ENCODE assay signal across 13 cellular contexts in the genomic region with DNA sequence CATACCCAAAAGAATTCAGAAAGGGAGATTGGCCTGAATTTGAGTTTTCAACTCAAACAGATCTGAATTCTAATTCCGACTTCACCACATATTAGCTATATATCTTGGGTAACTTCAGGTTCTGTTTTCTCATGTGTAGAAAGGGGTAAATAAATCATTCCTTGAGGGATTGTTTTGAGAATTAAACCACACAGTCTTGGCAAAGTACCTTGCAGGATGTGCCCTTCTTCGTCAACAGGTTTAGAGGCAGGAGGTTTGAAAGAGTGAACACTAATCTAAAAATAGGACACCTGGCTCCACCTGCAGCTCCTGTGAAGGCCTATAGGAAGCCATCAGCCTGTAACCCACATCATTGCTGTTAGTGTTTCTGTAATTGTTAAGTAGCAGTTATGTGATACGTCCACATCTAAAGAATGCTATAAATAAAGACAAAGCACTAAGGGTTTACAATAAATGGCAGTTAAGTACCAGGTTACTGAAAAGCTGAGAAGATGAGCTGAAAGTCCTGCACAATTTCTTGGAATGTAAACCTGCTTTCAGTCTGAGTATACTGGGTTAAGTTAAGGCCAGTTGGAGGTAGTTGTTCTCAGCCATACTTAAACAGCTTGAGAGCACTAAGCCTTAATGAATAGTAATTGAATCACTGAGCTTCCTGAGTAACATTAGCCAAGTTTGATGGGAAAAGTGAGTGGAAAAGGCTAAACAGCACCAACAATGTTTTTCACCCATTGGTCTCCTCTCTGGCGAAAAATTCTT. TPM values are rescaled to one million over a fixed set of nuclear protein-coding genes. Genes with fewer than 3 reads are reported as not detected.
DNase-seq lines count a peak whose midpoint lies in the region; ATAC-seq and TF ChIP-seq lines count a peak whose summit lies in the region.
"Had no signal": no experiment of that assay in that cellular context is flagged by ENCODE, and none has a peak within 500 bp of the region (broad histone marks: within the 10 kb centered on the region; RNA-seq: fewer than 3 reads in every experiment).

No MANE protein-coding gene starts in this region.

- WGBS in lower leg skin, 2 donors: 55 to 57% methylated on average over 4 of the region's 4 CpGs

- no peak for TF ChIP-seq CTCF in AG09309 (IDR thresholded peaks at IDR 0.05; ENCODE audit: control insufficient read depth, insufficient read depth, low read depth, low read length, missing control alignments)
- no peak for TF ChIP-seq CTCF in chondrocyte (IDR thresholded peaks at IDR 0.05)
- no peak for TF ChIP-seq CTCF in osteoblast (IDR thresholded peaks at IDR 0.05; ENCODE audit: extremely low read depth, low read depth, low read length)
- no peak for TF ChIP-seq CTCF in lower leg skin (IDR thresholded peaks at IDR 0.05)

- intact Hi-C loops in lower leg skin (cut with DNase I; ENCODE audit: low total_unique reads): no loop called here
- intact Hi-C loops in activated CD4-positive, alpha-beta T cell treated with anti-CD3 and anti-CD28 coated beads, Interleukin-2, amount 10 ng/mL, durations not matched to agents 24 days and 14 days (cut with micrococcal nuclease): no loop called here

- H3K4me1 Mint-ChIP-seq in chondrocyte (ENCODE audit: low read depth): peaks cover 78% of the 10 kb centered on the region
- peaks cover 11% of the 10 kb centered on the region for H3K4me1 Mint-ChIP-seq in activated CD4-positive, alpha-beta T cell treated with anti-CD3 and anti-CD28 coated beads, Interleukin-2, amount 10 ng/mL, durations not matched to agents 24 days and 14 days

- TF ChIP-seq POLR2A in lower leg skin (IDR thresholded peaks at IDR 0.05): no peak

- H3K4me1 ChIP-seq in osteoblast (ENCODE audit: insufficient read depth, low read length): peaks cover 70% of the 10 kb centered on the region

- no peaks in the 10 kb centered on the region for H3K9me3 ChIP-seq in osteoblast (ENCODE audit: low read depth, low read length)
- H3K9me3 ChIP-seq: adrenal gland, upper lobe of right lung had no signal

- H3K4me3 ChIP-seq in AG09309 (ENCODE audit: control insufficient read depth, low read depth, low read length): peak overlapping the region; percentile 65
- peak overlapping the region; percentile 80 for H3K4me3 ChIP-seq in osteoblast (ENCODE audit: insufficient read depth, low read length)
- no peak overlapping the region for H3K4me3 ChIP-seq in lower leg skin (ENCODE audit: low read depth, poor library complexity, severe bottlenecking)
- H3K4me3 ChIP-seq: adrenal gland had no signal

- no peaks in the 10 kb centered on the region for H3K27me3 Mint-ChIP-seq in chondrocyte (ENCODE audit: low read depth)
- peaks cover 2% of the 10 kb centered on the region for H3K27me3 Mint-ChIP-seq in activated CD4-positive, alpha-beta T cell treated with anti-CD3 and anti-CD28 coated beads, Interleukin-2, amount 10 ng/mL, durations not matched to agents 24 days and 14 days

- H3K4me2 ChIP-seq in osteoblast (ENCODE audit: insufficient read depth, low read length): peak overlapping the region; percentile 93

- peaks cover 17% of the 10 kb centered on the region for H3K36me3 Mint-ChIP-seq in chondrocyte (ENCODE audit: low read depth)
- H3K36me3 Mint-ChIP-seq in activated CD4-positive, alpha-beta T cell treated with anti-CD3 and anti-CD28 coated beads, Interleukin-2, amount 10 ng/mL, durations not matched to agents 24 days and 14 days (ENCODE audit: low read depth): no peaks in the 10 kb centered on the region

- ATAC-seq in HG03521 (IDR thresholded peaks at IDR 0.05; ENCODE audit: unreplicated experiment) (no peak), GM18861 (IDR thresholded peaks at IDR 0.05; ENCODE audit: unreplicated experiment) (no peak)

- H3K27ac Mint-ChIP-seq in chondrocyte (ENCODE audit: unreplicated experiment): peak overlapping the region; percentile 92
- no peak overlapping the region for H3K27ac Mint-ChIP-seq in activated CD4-positive, alpha-beta T cell treated with anti-CD3 and anti-CD28 coated beads, Interleukin-2, amount 10 ng/mL, durations not matched to agents 24 days and 14 days

- peaks cover 100% of the 10 kb centered on the region for H3K79me2 ChIP-seq in osteoblast (ENCODE audit: insufficient read depth, low read length)

- H3K9me3 Mint-ChIP-seq in chondrocyte (ENCODE audit: low read depth): no peaks in the 10 kb centered on the region
- no peaks in the 10 kb centered on the region for H3K9me3 Mint-ChIP-seq in activated CD4-positive, alpha-beta T cell treated with anti-CD3 and anti-CD28 coated beads, Interleukin-2, amount 10 ng/mL, durations not matched to agents 24 days and 14 days
- H3K9me3 Mint-ChIP-seq: H9 had no signal

- H3K36me3 ChIP-seq in osteoblast (ENCODE audit: insufficient read depth, low read length): peaks cover 76% of the 10 kb centered on the region
- H3K36me3 ChIP-seq: adrenal gland, upper lobe of right lung had no signal

- DNase-seq in AG09309 (ENCODE audit: low read depth): no peak
- peak; percentile 25 for DNase-seq in NCI-H1436 treated with DMSO at 0.1 percent for 48 hours (lab: John Stamatoyannopoulos, UW)
- no peak for DNase-seq in chondrocyte (ENCODE audit: low spot score)
- DNase-seq in osteoblast (ENCODE audit: insufficient read length, low spot score, missing footprints): no peak
- no peak for DNase-seq in lower leg skin (ENCODE audit: low spot score in 2 of 2)
- DNase-seq in activated CD4-positive, alpha-beta T cell treated with anti-CD3 and anti-CD28 coated beads, Interleukin-2, amount 10 ng/mL, durations not matched to agents 24 days and 14 days: no peak
- DNase-seq: activated CD4-positive, alpha-beta T cell treated with anti-CD3 and anti-CD28 coated beads, Interleukin-2, amount 50 U/mL, for 1 hour; H9; NCI-H1930; upper lobe of right lung had no signal

- H3K27ac ChIP-seq in osteoblast (ENCODE audit: low read depth, low read length): peak overlapping the region; percentile 98
- H3K27ac ChIP-seq: upper lobe of right lung had no signal

- no peak overlapping the region for H2AFZ ChIP-seq in osteoblast (ENCODE audit: low read length)

- no peaks in the 10 kb centered on the region for H3K27me3 ChIP-seq in osteoblast (ENCODE audit: insufficient read depth, low read length)
- H3K27me3 ChIP-seq: adrenal gland, upper lobe of right lung had no signal

- H3K4me3 Mint-ChIP-seq in chondrocyte (ENCODE audit: unreplicated experiment): no peak overlapping the region
- no peak overlapping the region for H3K4me3 Mint-ChIP-seq in activated CD4-positive, alpha-beta T cell treated with anti-CD3 and anti-CD28 coated beads, Interleukin-2, amount 10 ng/mL, durations not matched to agents 24 days and 14 days
- H3K4me3 Mint-ChIP-seq: H9 had no signal

- peaks cover 74% of the 10 kb centered on the region for H4K20me1 ChIP-seq in osteoblast (ENCODE audit: insufficient read depth, low read length)

RNA-seq across cellular contexts. Expression of a gene that starts 6.0 kb away (rescaled TPM):
- total RNA-seq in chondrocyte: 1,151 to 1,607 TPM (median 1,574 TPM) in 3 replicates
- 564 and 657 TPM in 2 replicates for total RNA-seq in osteoblast
- 10 to 100 TPM in 3 of 4 donors, 1 to 10 TPM in 1; 7.4 to 53.3 (median 10.6) TPM for total RNA-seq in lower leg skin
- not detected in 2 replicates for total RNA-seq in activated CD4-positive, alpha-beta T cell treated with anti-CD3 and anti-CD28 coated beads, Interleukin-2, amount 10 ng/mL, durations not matched to agents 24 days and 14 days

Comparison
In these comparisons a context has a peak if more than half of its experiments do, and no peak if none do; other contexts are left out.
1. RNA of a gene that starts 6.0 kb away (total RNA-seq): 1,151 to 1,607 TPM in chondrocyte and 564 to 657 TPM in osteoblast; 7.4 to 53.3 TPM in lower leg skin and not detected in activated CD4-positive, alpha-beta T cell treated with anti-CD3 and anti-CD28 coated beads, Interleukin-2, amount 10 ng/mL, durations not matched to agents 24 days and 14 days; every median in the first group is over 10 times any median in the second.